Comparison of ENCODE assay signal across 18 cellular contexts in the genomic region with DNA sequence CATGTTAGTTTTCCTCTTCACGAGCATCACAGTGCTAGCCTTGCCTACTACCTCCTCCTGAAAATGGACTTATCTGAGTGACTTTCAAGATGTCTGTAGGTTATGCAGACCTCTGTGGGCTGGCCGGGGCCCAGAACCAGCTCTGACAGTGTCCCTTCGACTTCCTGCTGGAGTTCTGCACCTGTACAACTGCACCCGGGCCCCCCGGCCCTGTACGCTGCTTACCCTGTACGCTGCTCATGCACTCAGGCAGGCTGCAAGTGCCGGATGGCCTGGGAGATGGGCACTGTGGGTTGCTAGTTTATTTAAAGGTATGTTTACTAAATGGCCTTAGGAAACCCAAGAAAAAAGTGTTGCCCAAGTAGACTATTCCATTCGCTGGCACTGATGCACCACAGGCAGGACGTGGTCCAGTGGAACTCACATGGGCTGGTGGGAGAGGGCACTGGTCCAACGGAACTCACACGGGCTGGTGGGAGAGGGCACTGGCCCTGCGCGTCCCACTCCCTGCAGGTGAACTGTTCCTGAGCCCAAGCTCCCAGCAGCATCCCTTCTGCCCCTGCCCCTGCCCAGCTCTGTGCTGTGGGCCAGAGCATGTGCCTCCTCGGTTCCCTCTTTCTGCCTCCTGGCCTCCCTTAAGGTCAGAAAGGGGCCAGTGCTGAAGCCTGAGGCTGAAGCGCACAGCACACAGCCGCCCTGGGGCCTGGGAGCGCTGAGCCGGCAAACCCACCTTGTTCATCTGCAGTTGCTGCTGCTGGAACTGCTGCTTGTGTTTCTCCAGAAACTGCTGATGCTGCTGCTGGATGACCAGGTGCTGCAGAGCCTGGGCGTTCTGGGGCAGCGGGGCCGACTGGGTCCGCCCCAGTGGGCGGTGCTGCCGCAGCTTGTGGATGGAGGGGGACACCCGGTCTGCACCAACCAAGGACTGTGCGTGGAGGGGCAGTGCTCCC.
DNase-seq lines count a peak whose midpoint lies in the region; ATAC-seq lines count a peak whose summit lies in the region.
"Had no signal": no experiment of that assay in that cellular context is flagged by ENCODE, and none has a peak within 500 bp of the region (broad histone marks: within the 10 kb centered on the region; RNA-seq: fewer than 3 reads in every experiment).

No MANE protein-coding gene starts in this region.

- H3K9me3 Mint-ChIP-seq in activated naive CD4-positive, alpha-beta T cell treated with anti-CD3 and anti-CD28 coated beads, Interleukin-2, amount 50 U/mL, for 24 hours: no peaks in the 10 kb centered on the region
- peaks cover 7% of the 10 kb centered on the region for H3K9me3 Mint-ChIP-seq in activated naive CD4-positive, alpha-beta T cell treated with anti-CD3 and anti-CD28 coated beads, Interleukin-2, amount 10 ng/mL, durations not matched to agents 7 days and 5 days
- H3K9me3 Mint-ChIP-seq in central memory CD8-positive, alpha-beta T cell: no peaks in the 10 kb centered on the region
- no peaks in the 10 kb centered on the region for H3K9me3 Mint-ChIP-seq in stimulated activated effector memory CD8-positive, alpha-beta T cell treated with anti-CD3 and anti-CD28 coated beads, Interleukin-12 subunit alpha, Interleukin-12 subunit beta, amount 100 ng/mL, for 72 hours

- H3K9me3 ChIP-seq in BLaER1: no peaks in the 10 kb centered on the region

- CTCF ChIA-PET in activated naive CD4-positive, alpha-beta T cell treated with anti-CD3 and anti-CD28 coated beads, Interleukin-2, amount 10 ng/mL, durations not matched to agents 7 days and 5 days (lab: Charles Lee): no interaction called here

- H4K20me1 ChIP-seq in BLaER1: peaks cover 34% of the 10 kb centered on the region; the same call in 1 of the 2 replicates

- H3K36me3 Mint-ChIP-seq in activated naive CD4-positive, alpha-beta T cell treated with anti-CD3 and anti-CD28 coated beads, Interleukin-2, amount 50 U/mL, for 24 hours: peaks cover 11% of the 10 kb centered on the region
- peaks cover 54% of the 10 kb centered on the region for H3K36me3 Mint-ChIP-seq in activated naive CD4-positive, alpha-beta T cell treated with anti-CD3 and anti-CD28 coated beads, Interleukin-2, amount 10 ng/mL, durations not matched to agents 7 days and 5 days
- H3K36me3 Mint-ChIP-seq in central memory CD8-positive, alpha-beta T cell (ENCODE audit: insufficient read depth): peaks cover 28% of the 10 kb centered on the region
- H3K36me3 Mint-ChIP-seq in stimulated activated effector memory CD8-positive, alpha-beta T cell treated with anti-CD3 and anti-CD28 coated beads, Interleukin-12 subunit alpha, Interleukin-12 subunit beta, amount 100 ng/mL, for 72 hours: peaks cover 41% of the 10 kb centered on the region

- H3K9ac ChIP-seq in BLaER1: no peak overlapping the region
- H3K9ac ChIP-seq: GM23248 had no signal

- H3K27ac ChIP-seq in BLaER1: no peak overlapping the region
- H3K27ac ChIP-seq: 22Rv1, GM23248 had no signal

- no peaks in the 10 kb centered on the region for H3K27me3 Mint-ChIP-seq in activated naive CD4-positive, alpha-beta T cell treated with anti-CD3 and anti-CD28 coated beads, Interleukin-2, amount 50 U/mL, for 24 hours
- no peaks in the 10 kb centered on the region for H3K27me3 Mint-ChIP-seq in activated naive CD4-positive, alpha-beta T cell treated with anti-CD3 and anti-CD28 coated beads, Interleukin-2, amount 10 ng/mL, durations not matched to agents 7 days and 5 days
- no peaks in the 10 kb centered on the region for H3K27me3 Mint-ChIP-seq in central memory CD8-positive, alpha-beta T cell
- H3K27me3 Mint-ChIP-seq: B cell; CD4-positive, alpha-beta memory T cell had no signal

- H3K4me1 Mint-ChIP-seq in activated naive CD4-positive, alpha-beta T cell treated with anti-CD3 and anti-CD28 coated beads, Interleukin-2, amount 50 U/mL, for 24 hours: peaks cover 1% of the 10 kb centered on the region
- H3K4me1 Mint-ChIP-seq in activated naive CD4-positive, alpha-beta T cell treated with anti-CD3 and anti-CD28 coated beads, Interleukin-2, amount 10 ng/mL, durations not matched to agents 7 days and 5 days: peaks cover 10% of the 10 kb centered on the region
- H3K4me1 Mint-ChIP-seq in central memory CD8-positive, alpha-beta T cell: peaks cover 9% of the 10 kb centered on the region
- peaks cover 12% of the 10 kb centered on the region for H3K4me1 Mint-ChIP-seq in stimulated activated effector memory CD8-positive, alpha-beta T cell treated with anti-CD3 and anti-CD28 coated beads, Interleukin-12 subunit alpha, Interleukin-12 subunit beta, amount 100 ng/mL, for 72 hours
- H3K4me1 Mint-ChIP-seq: B cell had no signal

- H3K4me3 Mint-ChIP-seq in activated naive CD4-positive, alpha-beta T cell treated with anti-CD3 and anti-CD28 coated beads, Interleukin-2, amount 50 U/mL, for 24 hours: no peak overlapping the region
- no peak overlapping the region for H3K4me3 Mint-ChIP-seq in activated naive CD4-positive, alpha-beta T cell treated with anti-CD3 and anti-CD28 coated beads, Interleukin-2, amount 10 ng/mL, durations not matched to agents 7 days and 5 days
- no peak overlapping the region for H3K4me3 Mint-ChIP-seq in central memory CD8-positive, alpha-beta T cell
- no peak overlapping the region for H3K4me3 Mint-ChIP-seq in stimulated activated effector memory CD8-positive, alpha-beta T cell treated with anti-CD3 and anti-CD28 coated beads, Interleukin-12 subunit alpha, Interleukin-12 subunit beta, amount 100 ng/mL, for 72 hours
- H3K4me3 Mint-ChIP-seq: B cell; CD4-positive, alpha-beta memory T cell had no signal

- H3K36me3 ChIP-seq in BLaER1: peaks cover 57% of the 10 kb centered on the region

- no peak for ATAC-seq in central memory CD8-positive, alpha-beta T cell (replicated peaks; ENCODE audit: extremely low read depth, poor library complexity, severe bottlenecking)
- ATAC-seq in stimulated activated effector memory CD8-positive, alpha-beta T cell treated with anti-CD3 and anti-CD28 coated beads, Interleukin-12 subunit alpha, Interleukin-12 subunit beta, amount 100 ng/mL, for 72 hours: no peak
- no peak for ATAC-seq in GM21390 (IDR thresholded peaks at IDR 0.05; ENCODE audit: unreplicated experiment)

- no peak for DNase-seq in activated naive CD4-positive, alpha-beta T cell treated with anti-CD3 and anti-CD28 coated beads, Interleukin-2, amount 10 ng/mL, durations not matched to agents 7 days and 5 days
- DNase-seq in central memory CD8-positive, alpha-beta T cell (ENCODE audit: low spot score in 2 of 2): no peak
- DNase-seq in stimulated activated effector memory CD8-positive, alpha-beta T cell treated with anti-CD3 and anti-CD28 coated beads, Interleukin-12 subunit alpha, Interleukin-12 subunit beta, amount 100 ng/mL, for 72 hours (ENCODE audit: low spot score in 2 of 2): no peak
- no peak for DNase-seq in NK-92 treated with Interleukin-12 subunit alpha and Interleukin-12 subunit beta, amount 100 ng/mL, for 24 hours (lab: John Stamatoyannopoulos, UW)
- DNase-seq: C1 segment of cervical spinal cord; Calu3; CD4-positive, alpha-beta memory T cell; COR-L47; DMS53; DND-41; GM23248; H7; HCEC 1CT had no signal

- H3K4me3 ChIP-seq in BLaER1: no peak overlapping the region
- H3K4me3 ChIP-seq: GM23248 had no signal

- peak overlapping the region; percentile 85 for H3K27ac Mint-ChIP-seq in activated naive CD4-positive, alpha-beta T cell treated with anti-CD3 and anti-CD28 coated beads, Interleukin-2, amount 50 U/mL, for 24 hours
- no peak overlapping the region for H3K27ac Mint-ChIP-seq in activated naive CD4-positive, alpha-beta T cell treated with anti-CD3 and anti-CD28 coated beads, Interleukin-2, amount 10 ng/mL, durations not matched to agents 7 days and 5 days
- H3K27ac Mint-ChIP-seq in central memory CD8-positive, alpha-beta T cell (ENCODE audit: low read depth): peak overlapping the region; percentile 38
- peak overlapping the region; percentile 56 for H3K27ac Mint-ChIP-seq in stimulated activated effector memory CD8-positive, alpha-beta T cell treated with anti-CD3 and anti-CD28 coated beads, Interleukin-12 subunit alpha, Interleukin-12 subunit beta, amount 100 ng/mL, for 72 hours
- H3K27ac Mint-ChIP-seq: B cell; CD4-positive, alpha-beta memory T cell had no signal

- H3K4me2 ChIP-seq in BLaER1: peak overlapping the region; percentile 71

- H3K27me3 ChIP-seq in BLaER1: 0 out of 2 replicates have a peak, but pooled peaks cover 3% of the 10 kb centered on the region

- peaks cover 64% of the 10 kb centered on the region for H3K4me1 ChIP-seq in BLaER1
